Comparison of ENCODE assay signal across 19 cellular contexts in the genomic region with DNA sequence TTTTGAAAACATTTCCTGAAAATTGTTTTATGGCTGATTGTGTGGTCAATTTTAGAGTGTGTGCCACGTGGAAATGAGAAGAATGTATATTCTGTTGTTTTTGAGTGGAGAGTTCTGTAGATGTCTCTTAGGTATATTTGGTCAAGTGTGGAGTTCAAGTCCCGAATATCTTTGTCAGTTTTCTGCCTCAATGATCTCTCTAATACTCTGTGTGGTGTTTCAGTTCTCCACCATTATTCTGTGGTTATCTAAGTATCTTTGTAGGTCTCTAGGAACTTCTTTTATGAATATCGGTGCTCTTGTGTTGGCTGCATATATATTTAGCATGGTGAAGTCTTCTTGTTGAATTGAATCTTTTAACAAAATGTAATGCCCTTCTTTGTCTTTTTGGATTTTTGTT.
DNase-seq lines count a peak whose midpoint lies in the region; ATAC-seq lines count a peak whose summit lies in the region.
"Had no signal": no experiment of that assay in that cellular context is flagged by ENCODE, and none has a peak within 500 bp of the region (broad histone marks: within the 10 kb centered on the region; RNA-seq: fewer than 3 reads in every experiment).

No MANE protein-coding gene starts in this region.

- intact Hi-C loops in activated CD4-positive, alpha-beta memory T cell treated with anti-CD3 and anti-CD28 coated beads for 36 hours (cut with micrococcal nuclease), result loop anchor here (1.0 kb wide), 1 partner anchor 94 kb away; no protein-coding TSS in a partner anchor
- intact Hi-C loops in activated T-helper 1 cell treated with anti-CD3 and anti-CD28 coated beads, Interleukin-12 subunit alpha, Interleukin-12 subunit beta, Interleukin-2, Interleukin-4 antibody, amounts not matched to agents 30 ng/mL and 10 ng/mL and 1 ng/mL, durations not matched to agents 14 hours and 24 hours and 36 hours (cut with micrococcal nuclease), result loop anchor here (1.0 kb wide), 1 partner anchor 94 kb away; no protein-coding TSS in a partner anchor

- POLR2A ChIA-PET in activated CD4-positive, alpha-beta memory T cell treated with anti-CD3 and anti-CD28 coated beads, Interleukin-2, amount 10 ng/mL, durations not matched to agents 7 days and 5 days (lab: Charles Lee), result interaction anchor here (2.1 kb wide), 1 partner anchor 94 kb away, joined by 11 read pairs; no protein-coding TSS in a partner anchor
- POLR2A ChIA-PET in activated CD4-positive, alpha-beta memory T cell treated with anti-CD3 and anti-CD28 coated beads for 36 hours (lab: Charles Lee), result no interaction called here

- H3K4me1 Mint-ChIP-seq in activated CD4-positive, alpha-beta memory T cell treated with anti-CD3 and anti-CD28 coated beads, Interleukin-2, amount 10 ng/mL, durations not matched to agents 7 days and 5 days, result peaks cover 29% of the 10 kb centered on the region
- peaks cover 12% of the 10 kb centered on the region for H3K4me1 Mint-ChIP-seq in activated CD4-positive, alpha-beta memory T cell treated with anti-CD3 and anti-CD28 coated beads for 36 hours (ENCODE audit: low read depth)
- peaks cover 10% of the 10 kb centered on the region for H3K4me1 Mint-ChIP-seq in activated T-helper 1 cell treated with anti-CD3 and anti-CD28 coated beads, Interleukin-12 subunit alpha, Interleukin-12 subunit beta, Interleukin-2, Interleukin-4 antibody, amounts not matched to agents 30 ng/mL and 10 ng/mL and 1 ng/mL, durations not matched to agents 14 hours and 24 hours and 36 hours (ENCODE audit: low read depth)
- H3K4me1 Mint-ChIP-seq: CD4-positive, CD25-positive, alpha-beta regulatory T cell had no signal

- H3K9me3 Mint-ChIP-seq in activated CD4-positive, alpha-beta memory T cell treated with anti-CD3 and anti-CD28 coated beads, Interleukin-2, amount 10 ng/mL, durations not matched to agents 7 days and 5 days, result peaks cover 2% of the 10 kb centered on the region
- no peaks in the 10 kb centered on the region for H3K9me3 Mint-ChIP-seq in activated CD4-positive, alpha-beta memory T cell treated with anti-CD3 and anti-CD28 coated beads for 36 hours
- no peaks in the 10 kb centered on the region for H3K9me3 Mint-ChIP-seq in activated T-helper 1 cell treated with anti-CD3 and anti-CD28 coated beads, Interleukin-12 subunit alpha, Interleukin-12 subunit beta, Interleukin-2, Interleukin-4 antibody, amounts not matched to agents 30 ng/mL and 10 ng/mL and 1 ng/mL, durations not matched to agents 14 hours and 24 hours and 36 hours

- no peak for DNase-seq in activated CD4-positive, alpha-beta memory T cell treated with anti-CD3 and anti-CD28 coated beads, Interleukin-2, amount 10 ng/mL, durations not matched to agents 7 days and 5 days
- no peak for DNase-seq in activated CD4-positive, alpha-beta memory T cell treated with anti-CD3 and anti-CD28 coated beads for 36 hours
- peak; percentile 31 for DNase-seq in NAMALWA (ENCODE audit: low spot score)
- no peak for DNase-seq in activated T-helper 1 cell treated with anti-CD3 and anti-CD28 coated beads, Interleukin-12 subunit alpha, Interleukin-12 subunit beta, Interleukin-2, Interleukin-4 antibody, amounts not matched to agents 30 ng/mL and 10 ng/mL and 1 ng/mL, durations not matched to agents 14 hours and 24 hours and 36 hours (ENCODE audit: low spot score)
- no peak for DNase-seq in stimulated activated naive CD4-positive, alpha-beta T cell (lab: John Stamatoyannopoulos, UW)
- DNase-seq: CD4-positive, CD25-positive, alpha-beta regulatory T cell; DMS153; HCEC 1CT; Kasumi-1; NCI-H1417; NCI-H1694; NCI-H2029 treated with DMSO at 0.1 percent for 48 hours; NCI-H446 treated with DMSO at 0.1 percent for 48 hours; NCI-H526; NCI-H82; SHP77 treated with DMSO at 0.1 percent for 48 hours had no signal

- H3K27ac Mint-ChIP-seq in activated CD4-positive, alpha-beta memory T cell treated with anti-CD3 and anti-CD28 coated beads, Interleukin-2, amount 10 ng/mL, durations not matched to agents 7 days and 5 days, result peak overlapping the region; percentile 81
- H3K27ac Mint-ChIP-seq in activated CD4-positive, alpha-beta memory T cell treated with anti-CD3 and anti-CD28 coated beads for 36 hours, result no peak overlapping the region
- H3K27ac Mint-ChIP-seq in activated T-helper 1 cell treated with anti-CD3 and anti-CD28 coated beads, Interleukin-12 subunit alpha, Interleukin-12 subunit beta, Interleukin-2, Interleukin-4 antibody, amounts not matched to agents 30 ng/mL and 10 ng/mL and 1 ng/mL, durations not matched to agents 14 hours and 24 hours and 36 hours, result peak overlapping the region; percentile 33
- H3K27ac Mint-ChIP-seq: CD4-positive, CD25-positive, alpha-beta regulatory T cell had no signal

- ATAC-seq in HG03095 (IDR thresholded peaks at IDR 0.05; ENCODE audit: unreplicated experiment) (no peak), GM18868 (IDR thresholded peaks at IDR 0.05; ENCODE audit: unreplicated experiment) (no peak)
- ATAC-seq: Panc1 had no signal

- H3K27me3 Mint-ChIP-seq in activated CD4-positive, alpha-beta memory T cell treated with anti-CD3 and anti-CD28 coated beads, Interleukin-2, amount 10 ng/mL, durations not matched to agents 7 days and 5 days, result no peaks in the 10 kb centered on the region
- no peaks in the 10 kb centered on the region for H3K27me3 Mint-ChIP-seq in activated CD4-positive, alpha-beta memory T cell treated with anti-CD3 and anti-CD28 coated beads for 36 hours
- H3K27me3 Mint-ChIP-seq in activated T-helper 1 cell treated with anti-CD3 and anti-CD28 coated beads, Interleukin-12 subunit alpha, Interleukin-12 subunit beta, Interleukin-2, Interleukin-4 antibody, amounts not matched to agents 30 ng/mL and 10 ng/mL and 1 ng/mL, durations not matched to agents 14 hours and 24 hours and 36 hours (ENCODE audit: insufficient read depth), result no peaks in the 10 kb centered on the region
- H3K27me3 Mint-ChIP-seq: CD4-positive, CD25-positive, alpha-beta regulatory T cell had no signal

- CTCF ChIA-PET in activated CD4-positive, alpha-beta memory T cell treated with anti-CD3 and anti-CD28 coated beads, Interleukin-2, amount 10 ng/mL, durations not matched to agents 7 days and 5 days (lab: Charles Lee), result no interaction called here
- CTCF ChIA-PET in activated CD4-positive, alpha-beta memory T cell treated with anti-CD3 and anti-CD28 coated beads for 36 hours (lab: Charles Lee), result no interaction called here

- peaks cover 5% of the 10 kb centered on the region for H3K36me3 Mint-ChIP-seq in activated CD4-positive, alpha-beta memory T cell treated with anti-CD3 and anti-CD28 coated beads, Interleukin-2, amount 10 ng/mL, durations not matched to agents 7 days and 5 days (ENCODE audit: low read depth)
- no peaks in the 10 kb centered on the region for H3K36me3 Mint-ChIP-seq in activated CD4-positive, alpha-beta memory T cell treated with anti-CD3 and anti-CD28 coated beads for 36 hours
- peaks cover 2% of the 10 kb centered on the region for H3K36me3 Mint-ChIP-seq in activated T-helper 1 cell treated with anti-CD3 and anti-CD28 coated beads, Interleukin-12 subunit alpha, Interleukin-12 subunit beta, Interleukin-2, Interleukin-4 antibody, amounts not matched to agents 30 ng/mL and 10 ng/mL and 1 ng/mL, durations not matched to agents 14 hours and 24 hours and 36 hours (ENCODE audit: low read depth)
- H3K36me3 Mint-ChIP-seq: CD4-positive, CD25-positive, alpha-beta regulatory T cell had no signal

- no peak overlapping the region for H3K4me3 Mint-ChIP-seq in activated CD4-positive, alpha-beta memory T cell treated with anti-CD3 and anti-CD28 coated beads, Interleukin-2, amount 10 ng/mL, durations not matched to agents 7 days and 5 days
- H3K4me3 Mint-ChIP-seq in activated CD4-positive, alpha-beta memory T cell treated with anti-CD3 and anti-CD28 coated beads for 36 hours, result no peak overlapping the region
- H3K4me3 Mint-ChIP-seq in activated T-helper 1 cell treated with anti-CD3 and anti-CD28 coated beads, Interleukin-12 subunit alpha, Interleukin-12 subunit beta, Interleukin-2, Interleukin-4 antibody, amounts not matched to agents 30 ng/mL and 10 ng/mL and 1 ng/mL, durations not matched to agents 14 hours and 24 hours and 36 hours, result no peak overlapping the region
- H3K4me3 Mint-ChIP-seq: CD4-positive, CD25-positive, alpha-beta regulatory T cell had no signal
